28 cellular contexts compared by ENCODE assay signal in genomic region chr9:34322899-34323591, GRCh38. TPM values are rescaled to one million over a fixed set of nuclear protein-coding genes. Genes with fewer than 3 reads are reported as not detected.
"Had no signal": no experiment of that assay in that cellular context is flagged by ENCODE, and none has a peak within 500 bp of the region (broad histone marks: within the 10 kb centered on the region; RNA-seq: fewer than 3 reads in every experiment).

No MANE protein-coding gene starts in this region.

- H3K27me3 Mint-ChIP-seq: activated CD4-positive, alpha-beta memory T cell treated with anti-CD3 and anti-CD28 coated beads for 36 hours; activated CD4-positive, alpha-beta T cell treated with anti-CD3 and anti-CD28 coated beads, Interleukin-2, amount 10 ng/mL, durations not matched to agents 24 days and 14 days; activated naive CD4-positive, alpha-beta T cell treated with anti-CD3 and anti-CD28 coated beads, Interleukin-2, amount 10 ng/mL, durations not matched to agents 7 days and 5 days; activated naive CD8-positive, alpha-beta T cell treated with anti-CD3 and anti-CD28 coated beads, Interleukin-2, amount 10 ng/mL, durations not matched to agents 7 days and 5 days; brain; naive thymus-derived CD4-positive, alpha-beta T cell; stimulated activated naive CD8-positive, alpha-beta T cell treated with anti-CD3 and anti-CD28 coated beads, Interleukin-15, Interleukin-2, amounts not matched to agents 100 ng/mL and 50 ng/mL, for 24 hours had no signal

- H3K4me3 Mint-ChIP-seq: activated CD4-positive, alpha-beta memory T cell treated with anti-CD3 and anti-CD28 coated beads for 36 hours; activated CD4-positive, alpha-beta T cell treated with anti-CD3 and anti-CD28 coated beads, Interleukin-2, amount 10 ng/mL, durations not matched to agents 24 days and 14 days; activated naive CD4-positive, alpha-beta T cell treated with anti-CD3 and anti-CD28 coated beads, Interleukin-2, amount 10 ng/mL, durations not matched to agents 7 days and 5 days; activated naive CD8-positive, alpha-beta T cell treated with anti-CD3 and anti-CD28 coated beads, Interleukin-2, amount 10 ng/mL, durations not matched to agents 7 days and 5 days; naive thymus-derived CD4-positive, alpha-beta T cell; neural crest cell; stimulated activated effector memory CD8-positive, alpha-beta T cell treated with anti-CD3 and anti-CD28 coated beads, Interleukin-12 subunit alpha, Interleukin-12 subunit beta, amount 100 ng/mL, for 72 hours; stimulated activated naive CD8-positive, alpha-beta T cell treated with anti-CD3 and anti-CD28 coated beads, Interleukin-15, Interleukin-2, amounts not matched to agents 100 ng/mL and 50 ng/mL, for 24 hours had no signal

- H3K27me3 ChIP-seq: ascending aorta, dorsolateral prefrontal cortex, gastroesophageal sphincter, hepatocyte had no signal

- H3K9me3 ChIP-seq: ascending aorta, gastroesophageal sphincter, thoracic aorta had no signal

- H3K9me3 Mint-ChIP-seq: activated CD4-positive, alpha-beta memory T cell treated with anti-CD3 and anti-CD28 coated beads for 36 hours; activated CD4-positive, alpha-beta T cell treated with anti-CD3 and anti-CD28 coated beads, Interleukin-2, amount 10 ng/mL, durations not matched to agents 24 days and 14 days; activated naive CD4-positive, alpha-beta T cell treated with anti-CD3 and anti-CD28 coated beads, Interleukin-2, amount 10 ng/mL, durations not matched to agents 7 days and 5 days; activated naive CD8-positive, alpha-beta T cell treated with anti-CD3 and anti-CD28 coated beads, Interleukin-2, amount 10 ng/mL, durations not matched to agents 7 days and 5 days; brain; naive thymus-derived CD4-positive, alpha-beta T cell; neural crest cell; stimulated activated effector memory CD8-positive, alpha-beta T cell treated with anti-CD3 and anti-CD28 coated beads, Interleukin-12 subunit alpha, Interleukin-12 subunit beta, amount 100 ng/mL, for 72 hours; stimulated activated naive CD8-positive, alpha-beta T cell treated with anti-CD3 and anti-CD28 coated beads, Interleukin-15, Interleukin-2, amounts not matched to agents 100 ng/mL and 50 ng/mL, for 24 hours had no signal

- H3K36me3 Mint-ChIP-seq: activated CD4-positive, alpha-beta memory T cell treated with anti-CD3 and anti-CD28 coated beads for 36 hours; brain; naive thymus-derived CD4-positive, alpha-beta T cell; stimulated activated effector memory CD8-positive, alpha-beta T cell treated with anti-CD3 and anti-CD28 coated beads, Interleukin-12 subunit alpha, Interleukin-12 subunit beta, amount 100 ng/mL, for 72 hours had no signal

- ATAC-seq: gastroesophageal sphincter; left cardiac atrium; left ventricle myocardium superior; naive thymus-derived CD4-positive, alpha-beta T cell; right cardiac atrium; stimulated activated effector memory CD8-positive, alpha-beta T cell treated with anti-CD3 and anti-CD28 coated beads, Interleukin-12 subunit alpha, Interleukin-12 subunit beta, amount 100 ng/mL, for 72 hours had no signal

- H3K4me3 ChIP-seq: ascending aorta, coronary artery, dorsolateral prefrontal cortex, gastroesophageal sphincter, hepatocyte, thoracic aorta had no signal

- H3K4me1 Mint-ChIP-seq: stimulated activated effector memory CD8-positive, alpha-beta T cell treated with anti-CD3 and anti-CD28 coated beads, Interleukin-12 subunit alpha, Interleukin-12 subunit beta, amount 100 ng/mL, for 72 hours had no signal

- DNase-seq: activated CD4-positive, alpha-beta memory T cell treated with anti-CD3 and anti-CD28 coated beads for 36 hours; activated CD4-positive, alpha-beta T cell treated with anti-CD3 and anti-CD28 coated beads, Interleukin-2, amount 10 ng/mL, durations not matched to agents 24 days and 14 days; activated CD4-positive, CD25-positive, alpha-beta regulatory T cell treated with anti-CD3 and anti-CD28 coated beads, Interleukin-2, amount 50 U/mL, for 72 hours; activated CD8-positive, alpha-beta memory T cell treated with anti-CD3 and anti-CD28 coated beads, Interleukin-2, amount 50 U/mL, for 4 hours; activated gamma-delta T cell; activated naive CD4-positive, alpha-beta T cell treated with anti-CD3 and anti-CD28 coated beads, Interleukin-2, amount 10 ng/mL, durations not matched to agents 7 days and 5 days; activated naive CD8-positive, alpha-beta T cell treated with anti-CD3 and anti-CD28 coated beads, Interleukin-2, amount 10 ng/mL, durations not matched to agents 7 days and 5 days; activated T-cell treated with anti-CD3 and anti-CD28 coated beads, Interleukin-2, amount 50 U/mL, for 1 hour; dorsolateral prefrontal cortex; effector memory CD4-positive, alpha-beta T cell; left cardiac atrium; left ventricle myocardium superior; naive thymus-derived CD4-positive, alpha-beta T cell; nucleus accumbens; right cardiac atrium; small intestine; stimulated activated CD4-positive, alpha-beta T cell treated with anti-CD3 and anti-CD28 coated beads, Interleukin-4, amount 100 ng/mL, for 24 hours; trophoblast cell had no signal

- H3K27ac Mint-ChIP-seq: activated CD4-positive, alpha-beta memory T cell treated with anti-CD3 and anti-CD28 coated beads for 36 hours; activated CD4-positive, alpha-beta T cell treated with anti-CD3 and anti-CD28 coated beads, Interleukin-2, amount 10 ng/mL, durations not matched to agents 24 days and 14 days; activated naive CD4-positive, alpha-beta T cell treated with anti-CD3 and anti-CD28 coated beads, Interleukin-2, amount 10 ng/mL, durations not matched to agents 7 days and 5 days; activated naive CD8-positive, alpha-beta T cell treated with anti-CD3 and anti-CD28 coated beads, Interleukin-2, amount 10 ng/mL, durations not matched to agents 7 days and 5 days; naive thymus-derived CD4-positive, alpha-beta T cell; stimulated activated effector memory CD8-positive, alpha-beta T cell treated with anti-CD3 and anti-CD28 coated beads, Interleukin-12 subunit alpha, Interleukin-12 subunit beta, amount 100 ng/mL, for 72 hours; stimulated activated naive CD8-positive, alpha-beta T cell treated with anti-CD3 and anti-CD28 coated beads, Interleukin-15, Interleukin-2, amounts not matched to agents 100 ng/mL and 50 ng/mL, for 24 hours had no signal

- H3K27ac ChIP-seq: ascending aorta, coronary artery, dorsolateral prefrontal cortex, gastroesophageal sphincter, hepatocyte, parathyroid adenoma, thoracic aorta had no signal

- H3K9ac ChIP-seq: parathyroid adenoma had no signal

- H3K36me3 ChIP-seq: ascending aorta, gastroesophageal sphincter, thoracic aorta had no signal

- H3K4me2 ChIP-seq: hepatocyte had no signal

- H3K4me1 ChIP-seq: ascending aorta had no signal

- H2AFZ ChIP-seq: hepatocyte, parathyroid adenoma had no signal

RNA-seq across cellular contexts. Expression of gene NUDT2, which starts 6.3 kb away (rescaled TPM):
- total RNA-seq: ascending aorta had no signal
